In genomic region chr11:61429346-61429690, GRCh38 we compare ENCODE assay signal across 8 cellular contexts. TPM values are rescaled to one million over a fixed set of nuclear protein-coding genes. Genes with fewer than 3 reads are reported as not detected.
A peak's percentile ranks its signal among the peaks of the same experiment; 100 is the strongest.
DNase-seq lines count a peak whose midpoint lies in the region; ATAC-seq and TF ChIP-seq lines count a peak whose summit lies in the region.

No MANE protein-coding gene starts in this region.

- peak overlapping the region; percentile 89 for H3K4me3 Mint-ChIP-seq in endothelial cell (ENCODE audit: unreplicated experiment)
- H3K4me3 Mint-ChIP-seq in stimulated activated effector memory CD8-positive, alpha-beta T cell treated with anti-CD3 and anti-CD28 coated beads, Interleukin-12 subunit alpha, Interleukin-12 subunit beta, amount 100 ng/mL, for 72 hours: peak overlapping the region; percentile 87

- no peaks in the 10 kb centered on the region for H3K9me3 ChIP-seq in mucosa of rectum (ENCODE audit: control insufficient read depth in 2 of 2, low read length in 2 of 2)

- peak overlapping the region; percentile 90 to 91 for H3K9ac ChIP-seq in mucosa of rectum (ENCODE audit: low read depth in 1 of 2, low read length in 2 of 2)

- peaks cover 14 to 16% of the 10 kb centered on the region in 2 donors for H3K4me1 ChIP-seq in mucosa of rectum (ENCODE audit: control insufficient read depth in 2 of 2, insufficient read depth in 2 of 2, low read length in 2 of 2)

- peaks cover 12% of the 10 kb centered on the region for H3K27me3 Mint-ChIP-seq in endothelial cell (ENCODE audit: unreplicated experiment)

- peak; percentile 37 for ATAC-seq in GM18861 (IDR thresholded peaks at IDR 0.05; ENCODE audit: unreplicated experiment)
- ATAC-seq in HG03064 (IDR thresholded peaks at IDR 0.05; ENCODE audit: low read depth, unreplicated experiment): peak; percentile 48
- peak; percentile 72 for ATAC-seq in stimulated activated effector memory CD8-positive, alpha-beta T cell treated with anti-CD3 and anti-CD28 coated beads, Interleukin-12 subunit alpha, Interleukin-12 subunit beta, amount 100 ng/mL, for 72 hours

- peak overlapping the region; percentile 82 for H3K4me3 ChIP-seq in AG10803 (ENCODE audit: low read length)
- H3K4me3 ChIP-seq in mucosa of rectum (ENCODE audit: low read length in 2 of 2): peak overlapping the region; percentile 90 to 94

- peaks cover 38% of the 10 kb centered on the region for H3K36me3 Mint-ChIP-seq in endothelial cell (ENCODE audit: low read depth, unreplicated experiment)
- peaks cover 77% of the 10 kb centered on the region for H3K36me3 Mint-ChIP-seq in stimulated activated effector memory CD8-positive, alpha-beta T cell treated with anti-CD3 and anti-CD28 coated beads, Interleukin-12 subunit alpha, Interleukin-12 subunit beta, amount 100 ng/mL, for 72 hours

- H3K27me3 ChIP-seq in mucosa of rectum (ENCODE audit: control insufficient read depth in 2 of 2, insufficient read depth in 2 of 2, low read length in 2 of 2): no peaks in the 10 kb centered on the region

- peak; percentile 60 for DNase-seq in AG10803 (ENCODE audit: low read depth)
- DNase-seq in NCI-H345 treated with DMSO at 0.1 percent for 48 hours (lab: John Stamatoyannopoulos, UW; ENCODE audit: unreplicated experiment): peak; percentile 43
- peak; percentile 26 to 38 for DNase-seq in activated CD8-positive, alpha-beta memory T cell treated with anti-CD3 and anti-CD28 coated beads for 4 hours (ENCODE audit: low read depth in 2 of 2)
- DNase-seq in endothelial cell (ENCODE audit: low spot score): peak; percentile 90
- DNase-seq in stimulated activated effector memory CD8-positive, alpha-beta T cell treated with anti-CD3 and anti-CD28 coated beads, Interleukin-12 subunit alpha, Interleukin-12 subunit beta, amount 100 ng/mL, for 72 hours (ENCODE audit: low spot score in 2 of 2): peak in 1 of 2 donors; percentile 53

- H3K27ac Mint-ChIP-seq in endothelial cell (ENCODE audit: unreplicated experiment): peak overlapping the region; percentile 99
- peak overlapping the region; percentile 97 for H3K27ac Mint-ChIP-seq in stimulated activated effector memory CD8-positive, alpha-beta T cell treated with anti-CD3 and anti-CD28 coated beads, Interleukin-12 subunit alpha, Interleukin-12 subunit beta, amount 100 ng/mL, for 72 hours

- H3K27ac ChIP-seq in mucosa of rectum (ENCODE audit: low read depth in 2 of 2, low read length in 2 of 2): peak overlapping the region; percentile 93 to 95

- H3K9me3 Mint-ChIP-seq in endothelial cell (ENCODE audit: unreplicated experiment): no peaks in the 10 kb centered on the region
- H3K9me3 Mint-ChIP-seq in stimulated activated effector memory CD8-positive, alpha-beta T cell treated with anti-CD3 and anti-CD28 coated beads, Interleukin-12 subunit alpha, Interleukin-12 subunit beta, amount 100 ng/mL, for 72 hours: no peaks in the 10 kb centered on the region

- TF ChIP-seq CTCF in AG10803 (conservative IDR thresholded peaks at IDR 0.05; ENCODE audit: low read length): no peak
- peak; percentile 49 for TF ChIP-seq CTCF in endothelial cell (IDR thresholded peaks at IDR 0.05; ENCODE audit: unreplicated experiment)

- H3K4me1 Mint-ChIP-seq in endothelial cell (ENCODE audit: unreplicated experiment): peaks cover 19% of the 10 kb centered on the region
- H3K4me1 Mint-ChIP-seq in stimulated activated effector memory CD8-positive, alpha-beta T cell treated with anti-CD3 and anti-CD28 coated beads, Interleukin-12 subunit alpha, Interleukin-12 subunit beta, amount 100 ng/mL, for 72 hours: peaks cover 44% of the 10 kb centered on the region

- peaks cover 22 to 35% of the 10 kb centered on the region in 2 donors for H3K36me3 ChIP-seq in mucosa of rectum (ENCODE audit: control insufficient read depth in 2 of 2, insufficient read depth in 2 of 2, low read length in 2 of 2)

RNA-seq across cellular contexts. Expression of gene CPSF7, which starts 0.5 kb away (rescaled TPM):
- total RNA-seq in endothelial cell (ENCODE audit: unreplicated experiment): 79.5 TPM

RNA-seq across cellular contexts. Expression of gene SDHAF2, which starts 0.6 kb away (rescaled TPM):
- 47.2 TPM for total RNA-seq in endothelial cell (ENCODE audit: unreplicated experiment)

RNA-seq across cellular contexts. Expression of gene TMEM216, which starts 36.9 kb away (rescaled TPM):
- 11.6 TPM for total RNA-seq in endothelial cell (ENCODE audit: unreplicated experiment)
